In genomic region chr11:2698386-2699184, GRCh38 we compare ENCODE assay signal across 7 cellular contexts. TPM values are rescaled to one million over a fixed set of nuclear protein-coding genes. Genes with fewer than 3 reads are reported as not detected.
DNase-seq lines count a peak whose midpoint lies in the region; ATAC-seq and TF ChIP-seq lines count a peak whose summit lies in the region.

No MANE protein-coding gene starts in this region.

- H3K27ac Mint-ChIP-seq in activated T-helper 2 cell treated with anti-CD3 and anti-CD28 coated beads, Interferon-gamma antibody, Interleukin-2, Interleukin-4, amounts not matched to agents 10 μg/mL and 5 μg/mL and 100 μg/mL, durations not matched to agents 14 hours and 24 hours and 36 hours, result no peak overlapping the region
- H3K27ac Mint-ChIP-seq in stimulated activated naive CD8-positive, alpha-beta T cell treated with anti-CD3 and anti-CD28 coated beads, Interleukin-15, amount 100 ng/mL, for 72 hours, result no peak overlapping the region

- H3K4me3 Mint-ChIP-seq in activated T-helper 2 cell treated with anti-CD3 and anti-CD28 coated beads, Interferon-gamma antibody, Interleukin-2, Interleukin-4, amounts not matched to agents 10 μg/mL and 5 μg/mL and 100 μg/mL, durations not matched to agents 14 hours and 24 hours and 36 hours (ENCODE audit: low read depth), result peak overlapping the region; percentile 86
- H3K4me3 Mint-ChIP-seq in stimulated activated naive CD8-positive, alpha-beta T cell treated with anti-CD3 and anti-CD28 coated beads, Interleukin-15, amount 100 ng/mL, for 72 hours, result peak overlapping the region; percentile 85 to 89

- peaks cover 64% of the 10 kb centered on the region for H3K4me1 ChIP-seq in iPS-18a (ENCODE audit: control insufficient read depth, low read depth, low read length)

- ATAC-seq in stimulated activated naive CD8-positive, alpha-beta T cell treated with anti-CD3 and anti-CD28 coated beads, Interleukin-15, amount 100 ng/mL, for 72 hours, result no peak
- ATAC-seq in GM18909 (IDR thresholded peaks at IDR 0.05; ENCODE audit: poor library complexity, unreplicated experiment), result no peak

- peak overlapping the region; percentile 36 for H3K9ac ChIP-seq in iPS-18a (ENCODE audit: low read length)

- H3K9me3 ChIP-seq in iPS-18a (ENCODE audit: control insufficient read depth, low read depth, low read length), result no peaks in the 10 kb centered on the region

- H3K27me3 ChIP-seq in HL-60 (ENCODE audit: insufficient read depth, poor library complexity, severe bottlenecking), result no peaks in the 10 kb centered on the region
- peaks cover 43% of the 10 kb centered on the region for H3K27me3 ChIP-seq in iPS-18a (ENCODE audit: control insufficient read depth, insufficient read depth, low read length)

- peaks cover 9% of the 10 kb centered on the region for H3K4me1 Mint-ChIP-seq in activated T-helper 2 cell treated with anti-CD3 and anti-CD28 coated beads, Interferon-gamma antibody, Interleukin-2, Interleukin-4, amounts not matched to agents 10 μg/mL and 5 μg/mL and 100 μg/mL, durations not matched to agents 14 hours and 24 hours and 36 hours (ENCODE audit: low read depth)
- H3K4me1 Mint-ChIP-seq in stimulated activated naive CD8-positive, alpha-beta T cell treated with anti-CD3 and anti-CD28 coated beads, Interleukin-15, amount 100 ng/mL, for 72 hours, result peaks cover 20% of the 10 kb centered on the region

- H3K27ac ChIP-seq in HL-60 (replicated peaks), result no peak overlapping the region
- no peak overlapping the region for H3K27ac ChIP-seq in iPS-18a (ENCODE audit: low read length)

- H3K27me3 Mint-ChIP-seq in activated T-helper 2 cell treated with anti-CD3 and anti-CD28 coated beads, Interferon-gamma antibody, Interleukin-2, Interleukin-4, amounts not matched to agents 10 μg/mL and 5 μg/mL and 100 μg/mL, durations not matched to agents 14 hours and 24 hours and 36 hours (ENCODE audit: low read depth), result no peaks in the 10 kb centered on the region
- H3K27me3 Mint-ChIP-seq in stimulated activated naive CD8-positive, alpha-beta T cell treated with anti-CD3 and anti-CD28 coated beads, Interleukin-15, amount 100 ng/mL, for 72 hours, result no peaks in the 10 kb centered on the region

- peaks cover 5% of the 10 kb centered on the region for H3K36me3 Mint-ChIP-seq in activated T-helper 2 cell treated with anti-CD3 and anti-CD28 coated beads, Interferon-gamma antibody, Interleukin-2, Interleukin-4, amounts not matched to agents 10 μg/mL and 5 μg/mL and 100 μg/mL, durations not matched to agents 14 hours and 24 hours and 36 hours (ENCODE audit: low read depth)

- H3K9me3 Mint-ChIP-seq in activated T-helper 2 cell treated with anti-CD3 and anti-CD28 coated beads, Interferon-gamma antibody, Interleukin-2, Interleukin-4, amounts not matched to agents 10 μg/mL and 5 μg/mL and 100 μg/mL, durations not matched to agents 14 hours and 24 hours and 36 hours, result no peaks in the 10 kb centered on the region
- H3K9me3 Mint-ChIP-seq in stimulated activated naive CD8-positive, alpha-beta T cell treated with anti-CD3 and anti-CD28 coated beads, Interleukin-15, amount 100 ng/mL, for 72 hours, result no peaks in the 10 kb centered on the region

- no peaks in the 10 kb centered on the region for H3K36me3 ChIP-seq in iPS-18a (ENCODE audit: control insufficient read depth, low read depth, low read length)

- DNase-seq in HL-60 (ENCODE audit: low read depth in 1 of 2, low spot score in 1 of 2) (no peak), DMS153 (lab: John Stamatoyannopoulos, UW) (no peak), NCI-H69 (lab: John Stamatoyannopoulos, UW) (no peak)
- no peak for DNase-seq in activated T-helper 2 cell treated with anti-CD3 and anti-CD28 coated beads, Interferon-gamma antibody, Interleukin-2, Interleukin-4, amounts not matched to agents 10 μg/mL and 5 μg/mL and 100 μg/mL, durations not matched to agents 14 hours and 24 hours and 36 hours (ENCODE audit: low spot score)
- DNase-seq in stimulated activated naive CD8-positive, alpha-beta T cell treated with anti-CD3 and anti-CD28 coated beads, Interleukin-15, amount 100 ng/mL, for 72 hours, result no peak

- H3K4me3 ChIP-seq in HL-60 (replicated peaks; ENCODE audit: insufficient read depth, low read length) (peak overlapping the region; percentile 59), iPS-18a (ENCODE audit: low read length) (peak overlapping the region; percentile 65)

- no peak for TF ChIP-seq CTCF in HL-60 (IDR thresholded peaks at IDR 0.05; ENCODE audit: insufficient read depth, low read length)

- intact Hi-C loops in activated T-helper 2 cell treated with anti-CD3 and anti-CD28 coated beads, Interferon-gamma antibody, Interleukin-2, Interleukin-4, amounts not matched to agents 10 μg/mL and 5 μg/mL and 100 μg/mL, durations not matched to agents 14 hours and 24 hours and 36 hours (cut with micrococcal nuclease), result no loop called here

RNA-seq across cellular contexts. Expression of gene KCNQ1OT1, which starts 1.2 kb away (rescaled TPM):
- 0.68 and 0.74 TPM in 2 replicates for total RNA-seq in activated T-helper 2 cell treated with anti-CD3 and anti-CD28 coated beads, Interferon-gamma antibody, Interleukin-2, Interleukin-4, amounts not matched to agents 10 μg/mL and 5 μg/mL and 100 μg/mL, durations not matched to agents 14 hours and 24 hours and 36 hours
